ENCODE assay signal across 1 cellular context in genomic region chr21:31897311-31897710, GRCh38.
TF ChIP-seq lines count a peak whose summit lies in the region.

No MANE protein-coding gene starts in this region.

TF ChIP-seq in IMR-90, 13 proteins besides CTCF, POLR2A, EP300 and RAD21 (continued from another document):
- no peak for TF ChIP-seq USF2 (IDR thresholded peaks at IDR 0.05; ENCODE audit: low read depth, low read length)
- no peak for TF ChIP-seq MAZ (IDR thresholded peaks at IDR 0.05; ENCODE audit: borderline replicate concordance, low read depth, low read length)
- no peak for TF ChIP-seq RFX5 (IDR thresholded peaks at IDR 0.05; ENCODE audit: low read depth, low read length)
- TF ChIP-seq SMC3 (IDR thresholded peaks at IDR 0.05; ENCODE audit: low read depth, low read length): no peak
- TF ChIP-seq CHD1 (IDR thresholded peaks at IDR 0.05; ENCODE audit: low read depth, low read length): no peak
- TF ChIP-seq ELK1 (IDR thresholded peaks at IDR 0.05; ENCODE audit: borderline replicate concordance, low read depth, low read length): no peak
- no peak for TF ChIP-seq CEBPB (IDR thresholded peaks at IDR 0.05; ENCODE audit: low read depth, low read length)
